9 cellular contexts compared by ENCODE assay signal in the genomic region with DNA sequence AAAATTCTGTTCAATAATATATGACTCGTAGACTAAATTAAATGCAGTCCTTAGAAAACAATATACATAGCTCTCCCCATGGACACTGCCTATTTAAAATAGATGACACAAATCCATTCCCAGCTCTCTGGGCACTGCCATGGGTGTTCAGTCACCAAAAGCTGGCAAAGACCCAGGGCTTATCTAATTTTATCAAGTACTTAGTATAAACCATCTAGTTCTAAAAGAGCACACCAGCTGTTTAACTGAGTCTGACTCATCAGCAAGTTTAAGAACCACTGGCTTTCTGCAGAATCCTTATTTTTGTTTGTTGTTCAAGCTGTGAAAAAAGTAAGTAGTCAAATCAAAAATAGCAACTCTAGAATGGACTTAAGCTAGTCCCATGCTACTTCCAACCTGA.
DNase-seq lines count a peak whose midpoint lies in the region; ATAC-seq and TF ChIP-seq lines count a peak whose summit lies in the region.
"Had no signal": no experiment of that assay in that cellular context is flagged by ENCODE, and none has a peak within 500 bp of the region (broad histone marks: within the 10 kb centered on the region; RNA-seq: fewer than 3 reads in every experiment).

No MANE protein-coding gene starts in this region.

- no peak overlapping the region for H3K4me3 ChIP-seq in choroid plexus epithelial cell (ENCODE audit: low read depth, low read length)
- no peak overlapping the region for H3K4me3 ChIP-seq in mucosa of descending colon

- intact Hi-C loops in mucosa of descending colon (cut with DNase I, micrococcal nuclease) = no loop called here

- H3K4me1 ChIP-seq in mucosa of descending colon (ENCODE audit: low read depth) = peaks cover 31% of the 10 kb centered on the region

- DNase-seq in AG20443 (ENCODE audit: low spot score) (peak; percentile 24), HUDEP-2 (lab: John Stamatoyannopoulos, UW; ENCODE audit: unreplicated experiment in 76 of 76) (peak in 54 of 76 experiments; percentile 2 to 78 (median 52)), choroid plexus epithelial cell (ENCODE audit: low read depth) (peak; percentile 76), mucosa of descending colon (peak in 1 of 3 donors; percentile 48)
- no peak for DNase-seq in activated CD8-positive, alpha-beta memory T cell treated with anti-CD3 and anti-CD28 coated beads, Interleukin-2, amount 50 U/mL, for 48 hours
- DNase-seq in activated naive CD4-positive, alpha-beta T cell (lab: John Stamatoyannopoulos, UW) = no peak
- no peak for DNase-seq in stimulated activated CD4-positive, alpha-beta T cell treated with anti-CD3 and anti-CD28 coated beads, Interleukin-1b, Interleukin-23, amount 100 ng/mL, for 48 hours
- DNase-seq: kidney had no signal

- H3K36me3 ChIP-seq in mucosa of descending colon (ENCODE audit: low read depth) = no peaks in the 10 kb centered on the region

- no peaks in the 10 kb centered on the region for H3K9me3 ChIP-seq in mucosa of descending colon

- TF ChIP-seq CTCF in choroid plexus epithelial cell (conservative IDR thresholded peaks at IDR 0.05; ENCODE audit: low read depth, low read length) (no peak), mucosa of descending colon (IDR thresholded peaks at IDR 0.05) (no peak)

- ATAC-seq in mucosa of descending colon (peak; percentile 29), HG02642 (IDR thresholded peaks at IDR 0.05; ENCODE audit: poor library complexity, unreplicated experiment) (no peak)

Comparison
In these comparisons a context has a peak if more than half of its experiments do, and no peak if none do; other contexts are left out.
1. DNase-seq: peak in AG20443 (single experiment), HUDEP-2 (54 of 76) and choroid plexus epithelial cell (single experiment); none in activated CD8-positive, alpha-beta memory T cell treated with anti-CD3 and anti-CD28 coated beads, Interleukin-2, amount 50 U/mL, for 48 hours (single experiment), activated naive CD4-positive, alpha-beta T cell (0 of 4) and stimulated activated CD4-positive, alpha-beta T cell treated with anti-CD3 and anti-CD28 coated beads, Interleukin-1b, Interleukin-23, amount 100 ng/mL, for 48 hours (single experiment).